ENCODE assay signal across 8 cellular contexts in genomic region chr7:113159746-113160339, GRCh38. TPM values are rescaled to one million over a fixed set of nuclear protein-coding genes. Genes with fewer than 3 reads are reported as not detected.
DNase-seq lines count a peak whose midpoint lies in the region; ATAC-seq and TF ChIP-seq lines count a peak whose summit lies in the region.

No MANE protein-coding gene starts in this region.

- in situ Hi-C loops in ACHN (cut with HindIII; ENCODE audit: low pct_ligation_motif_present, low pct_unique_long_range_greater_than_20kb, low sequenced_read_pairs), result no loop called here

- TF ChIP-seq CTCF in GM12872 (IDR thresholded peaks at IDR 0.05; ENCODE audit: insufficient read depth, low read depth, low read length) (peak; percentile 80), adrenal gland (IDR thresholded peaks at IDR 0.05) (peak; percentile 24 to 53 (median 41)), kidney epithelial cell (IDR thresholded peaks at IDR 0.05; ENCODE audit: insufficient read depth, low read length, poor library complexity, severe bottlenecking) (peak; percentile 84)

- TF ChIP-seq POLR2A in adrenal gland (IDR thresholded peaks at IDR 0.05), result no peak

- intact Hi-C loops in adrenal gland (cut with DNase I), result no loop called here

- ATAC-seq in HG02763 (IDR thresholded peaks at IDR 0.05; ENCODE audit: unreplicated experiment), result peak; percentile 74

- no peak overlapping the region for H3K4me3 ChIP-seq in adrenal gland
- no peak overlapping the region for H3K4me3 ChIP-seq in kidney epithelial cell (ENCODE audit: low read depth, low read length)

- no peaks in the 10 kb centered on the region for H3K4me1 ChIP-seq in adrenal gland (replicated peaks in 1 of 2)

- DNase-seq in ACHN (peak; percentile 66), NCI-H1436 treated with DMSO at 0.1 percent for 48 hours (lab: John Stamatoyannopoulos, UW) (peak; percentile 17), adrenal gland (peak in 4 of 7 donors; percentile 8 to 35 (median 18)), kidney epithelial cell (ENCODE audit: low read depth) (peak; percentile 2), midbrain (lab: John Stamatoyannopoulos, UW) (no peak), UCSD-AML1 (lab: John Stamatoyannopoulos, UW; ENCODE audit: unreplicated experiment) (no peak)

- H3K27me3 ChIP-seq in adrenal gland (no peaks in the 10 kb centered on the region), kidney epithelial cell (ENCODE audit: control insufficient read depth, insufficient read depth, low read length) (no peaks in the 10 kb centered on the region)

- no peaks in the 10 kb centered on the region for H3K9me3 ChIP-seq in adrenal gland (replicated peaks in 1 of 3)

- H3K36me3 ChIP-seq in adrenal gland (replicated peaks in 1 of 2) (no peaks in the 10 kb centered on the region), kidney epithelial cell (ENCODE audit: control insufficient read depth, insufficient read depth, low read length) (no peaks in the 10 kb centered on the region)

- WGBS in adrenal gland, 4 donors, result 51 to 59% (median 52%) methylated on average over 5 of the region's 5 CpGs

- no peak overlapping the region for H3K27ac ChIP-seq in adrenal gland

RNA-seq across cellular contexts. Expression of gene SMIM30, which starts 41.5 kb away (rescaled TPM):
- total RNA-seq in adrenal gland (100 to 1,000 TPM in 1 of 8 donors, 10 to 100 TPM in 7; 44.4 to 106 (median 50.1) TPM), kidney epithelial cell (48.7 and 54.9 TPM in 2 replicates)
- polyA plus RNA-seq in adrenal gland, result 100 to 1,000 TPM; 116 to 145 (median 134) TPM

Comparison
In these comparisons a context has a peak if more than half of its experiments do, and no peak if none do; other contexts are left out.
1. DNase-seq: peak in ACHN (single experiment), NCI-H1436 treated with DMSO at 0.1 percent for 48 hours (single experiment), adrenal gland (4 of 7) and kidney epithelial cell (single experiment); none in midbrain (single experiment) and UCSD-AML1 (single experiment).
2. Peak in every context shown above with its lines, with median percentiles within 50 percentile points of each other: CTCF ChIP-seq.